In genomic region chr9:995776-996175, GRCh38 we compare ENCODE assay signal across 22 cellular contexts. TPM values are rescaled to one million over a fixed set of nuclear protein-coding genes. Genes with fewer than 3 reads are reported as not detected.
DNase-seq lines count a peak whose midpoint lies in the region; ATAC-seq and TF ChIP-seq lines count a peak whose summit lies in the region.
"Had no signal": no experiment of that assay in that cellular context is flagged by ENCODE, and none has a peak within 500 bp of the region (broad histone marks: within the 10 kb centered on the region; RNA-seq: fewer than 3 reads in every experiment).

No MANE protein-coding gene starts in this region.

- POLR2A ChIA-PET in HEK293 (lab: Yijun Ruan, JAX), result no interaction called here

- TF ChIP-seq CTCF in HEK293 (tag by site-specific recombination; IDR thresholded peaks at IDR 0.05), result no peak
- TF ChIP-seq CTCF in RWPE2 (IDR thresholded peaks at IDR 0.05; ENCODE audit: poor library complexity, severe bottlenecking), result no peak
- TF ChIP-seq CTCF in thyroid gland (IDR thresholded peaks at IDR 0.05), result no peak
- no peak for TF ChIP-seq CTCF in stomach (IDR thresholded peaks at IDR 0.05)

- H3K27me3 ChIP-seq in RWPE2 (ENCODE audit: insufficient read depth, poor library complexity, severe bottlenecking) (peaks cover 5% of the 10 kb centered on the region), thyroid gland (no peaks in the 10 kb centered on the region), stomach (peaks cover 0 to 12% (median under 1%) of the 10 kb centered on the region in 3 donors)

- TF ChIP-seq POLR2A in thyroid gland (IDR thresholded peaks at IDR 0.05) (no peak), stomach (IDR thresholded peaks at IDR 0.05) (no peak)

- H3K36me3 ChIP-seq in HEK293 (ENCODE audit: control insufficient read depth in 2 of 2, insufficient read depth in 1 of 2, low read length in 2 of 2) (peaks cover 0 to 7% of the 10 kb centered on the region in 2 experiments; a peak in 1 of 3 replicates), RWPE2 (ENCODE audit: low read depth) (no peaks in the 10 kb centered on the region), thyroid gland (no peaks in the 10 kb centered on the region), stomach (no peaks in the 10 kb centered on the region)
- H3K36me3 ChIP-seq: gastroesophageal sphincter, neutrophil had no signal

- 36 to 44% methylated on average over 3 of the region's 3 CpGs for WGBS in thyroid gland, 2 donors
- 10 to 26% (median 18%) methylated on average over 3 of the region's 3 CpGs for WGBS in stomach, 5 donors

- no peak for TF ChIP-seq EP300 in stomach (IDR thresholded peaks at IDR 0.05)

- H3K4me1 ChIP-seq in HEK293 (ENCODE audit: control insufficient read depth, insufficient read depth, low read length) (0 out of 2 replicates have a peak, but pooled peaks cover 2% of the 10 kb centered on the region), RWPE2 (ENCODE audit: insufficient read depth, poor library complexity, severe bottlenecking) (no peaks in the 10 kb centered on the region), thyroid gland (peaks cover 26 to 34% of the 10 kb centered on the region in 2 donors), stomach (peaks cover 0 to 12% (median 3%) of the 10 kb centered on the region in 4 donors)

- intact Hi-C loops in thyroid gland (cut with DNase I) (no loop called here), stomach (cut with DNase I; ENCODE audit: low total_unique reads) (no loop called here), left ventricle myocardium superior (cut with micrococcal nuclease) (no loop called here)

- CTCF ChIA-PET in HEK293 (lab: Yijun Ruan, JAX), result interaction anchor here (0.6 to 2.2 kb wide), 6 partner anchors 14 to 111 kb away, joined by 3 to 8 read pairs (median 4); no protein-coding TSS in a partner anchor

- ATAC-seq in RWPE2 (ENCODE audit: low read depth), result peak; percentile 78
- no peak for ATAC-seq in left ventricle myocardium superior
- ATAC-seq: activated CD4-positive, alpha-beta T cell treated with anti-CD3 and anti-CD28 coated beads for 36 hours; activated naive CD4-positive, alpha-beta T cell treated with anti-CD3 and anti-CD28 coated beads, Interleukin-2, amount 50 U/mL, for 72 hours; effector memory CD8-positive, alpha-beta T cell; gastroesophageal sphincter; GM12878 had no signal

- H3K27ac ChIP-seq in HEK293 (ENCODE audit: extremely low read depth, low read depth, low read length) (no peak overlapping the region), RWPE2 (ENCODE audit: poor library complexity, severe bottlenecking) (no peak overlapping the region), thyroid gland (peak overlapping the region in 2 of 3 donors; percentile 46 to 59), stomach (no peak overlapping the region)
- H3K27ac ChIP-seq: gastroesophageal sphincter, neutrophil had no signal

- H3K9me3 ChIP-seq in HEK293 (ENCODE audit: control insufficient read depth, insufficient read depth, low read depth, low read length) (no peaks in the 10 kb centered on the region), RWPE2 (ENCODE audit: severe bottlenecking) (no peaks in the 10 kb centered on the region), thyroid gland (no peaks in the 10 kb centered on the region), stomach (peaks cover 0 to 7% (median 0%) of the 10 kb centered on the region in 4 donors)
- H3K9me3 ChIP-seq: neutrophil had no signal

- H3K4me3 ChIP-seq in HEK293 (ENCODE audit: low read depth, low read length) (no peak overlapping the region), RWPE2 (ENCODE audit: severe bottlenecking) (no peak overlapping the region), thyroid gland (replicated peaks in 1 of 3) (no peak overlapping the region), stomach (no peak overlapping the region)
- H3K4me3 ChIP-seq: gastroesophageal sphincter, GM12878 had no signal

- DNase-seq in RWPE2 (ENCODE audit: low spot score) (no peak), iris pigment epithelial cell (ENCODE audit: low read depth) (peak; percentile 31), thyroid gland (no peak), SKM-1 treated with dmso at 0.1 percent for 144 hours (lab: John Stamatoyannopoulos, UW; ENCODE audit: unreplicated experiment) (no peak), stomach (no peak), left ventricle myocardium superior (no peak)
- DNase-seq: activated CD4-positive, alpha-beta T cell treated with anti-CD3 and anti-CD28 coated beads for 36 hours; CD4-positive, CD25-positive, alpha-beta regulatory T cell; effector memory CD8-positive, alpha-beta T cell; H7; KBM-7; NCI-H1436; NCI-H524; RPMI8226; small intestine; stimulated activated naive CD4-positive, alpha-beta T cell had no signal

TF ChIP-seq in HEK293, 187 proteins besides CTCF, POLR2A, EP300 and RAD21 (continues in another document):
- TF ChIP-seq GFI1B (tag by site-specific recombination; IDR thresholded peaks at IDR 0.05) (peak; percentile 40; the same call in 1 of the 2 replicates), PRDM10 (tag by site-specific recombination; IDR thresholded peaks at IDR 0.05) (0 out of 2 replicates have a peak, but pooled peaks have one; percentile 10), PATZ1 (tag by site-specific recombination; IDR thresholded peaks at IDR 0.05) (no peak), SP7 (tag by site-specific recombination; IDR thresholded peaks at IDR 0.05) (0 out of 2 replicates have a peak, but pooled peaks have one; percentile 23), ZBTB48 (tag by site-specific recombination; IDR thresholded peaks at IDR 0.05) (no peak)

RNA-seq across cellular contexts. Expression of gene DMRT3, which starts 19.3 kb away (rescaled TPM):
- total RNA-seq in thyroid gland, result 10 to 100 TPM in 1 of 4 donors, 1 to 10 TPM in 3; 2.5 to 26.1 (median 7.3) TPM
- total RNA-seq in stomach, result not detected
- polyA plus RNA-seq in stomach, result under 1 TPM in 1 of 3 donors, not detected in 2; 0.35 TPM
- not detected for total RNA-seq in left ventricle myocardium superior
- total RNA-seq: activated CD4-positive, alpha-beta T cell treated with anti-CD3 and anti-CD28 coated beads for 36 hours; activated naive CD4-positive, alpha-beta T cell treated with anti-CD3 and anti-CD28 coated beads, Interleukin-2, amount 50 U/mL, for 72 hours; CD4-positive, CD25-positive, alpha-beta regulatory T cell; H7; T-helper 2 cell treated with Interferon-gamma antibody and Interleukin-4, amounts not matched to agents 100 ng/mL and 5 ng/mL, for 36 hours had no signal
- polyA plus RNA-seq: CD4-positive, CD25-positive, alpha-beta regulatory T cell; small intestine had no signal

RNA-seq across cellular contexts. Expression of gene DMRT2, which starts 54.4 kb away (rescaled TPM):
- total RNA-seq in thyroid gland (under 1 TPM in 1 of 4 donors, not detected in 3; 0.45 TPM), stomach (10 to 100 TPM in 1 of 5 donors, 1 to 10 TPM in 1, not detected in 3; 2.3 to 23.2 TPM), left ventricle myocardium superior (0.12 TPM)
- under 1 TPM in 1 of 3 donors, not detected in 2; 0.08 TPM for polyA plus RNA-seq in stomach
- total RNA-seq: activated CD4-positive, alpha-beta T cell treated with anti-CD3 and anti-CD28 coated beads for 36 hours; activated naive CD4-positive, alpha-beta T cell treated with anti-CD3 and anti-CD28 coated beads, Interleukin-2, amount 50 U/mL, for 72 hours; CD4-positive, CD25-positive, alpha-beta regulatory T cell; H7 had no signal
- polyA plus RNA-seq: CD4-positive, CD25-positive, alpha-beta regulatory T cell; small intestine had no signal

Comparison
In these comparisons a context has a peak if more than half of its experiments do, and no peak if none do; other contexts are left out.
1. H3K27ac ChIP-seq: peak in thyroid gland (2 of 3); none in HEK293 (single experiment), RWPE2 (single experiment) and stomach (0 of 5).